ENCODE assay signal across 8 cellular contexts in genomic region chr2:79887747-79888374, GRCh38.
A peak's percentile ranks its signal among the peaks of the same experiment; 100 is the strongest.
DNase-seq lines count a peak whose midpoint lies in the region; ATAC-seq and TF ChIP-seq lines count a peak whose summit lies in the region.

No MANE protein-coding gene starts in this region.

- peak; percentile 66 for ATAC-seq in GM19463 (IDR thresholded peaks at IDR 0.05; ENCODE audit: unreplicated experiment)
- ATAC-seq in activated CD4-positive, CD25-positive, alpha-beta regulatory T cell treated with anti-CD3 and anti-CD28 coated beads, Interleukin-2, amount 50 U/mL, for 24 hours: no peak

- no peak overlapping the region for H3K27ac ChIP-seq in RWPE1

- no peak overlapping the region for H3K4me3 Mint-ChIP-seq in osteocyte (ENCODE audit: unreplicated experiment)

- CTCF ChIA-PET in RWPE1 (lab: Yijun Ruan, JAX): interaction anchor here (0.5 to 0.6 kb wide), 2 partner anchors 479 to 682 kb away, joined by 3 to 4 read pairs; no protein-coding TSS in a partner anchor

- no peaks in the 10 kb centered on the region for H3K4me1 Mint-ChIP-seq in osteocyte (ENCODE audit: unreplicated experiment)

- H3K9me3 Mint-ChIP-seq in osteocyte (ENCODE audit: unreplicated experiment): no peaks in the 10 kb centered on the region

- no peak overlapping the region for H3K27ac Mint-ChIP-seq in osteocyte (ENCODE audit: unreplicated experiment)

- POLR2A ChIA-PET in RWPE1 (lab: Yijun Ruan, JAX; ENCODE audit: low non-redundant PET): no interaction called here

- no peaks in the 10 kb centered on the region for H3K36me3 Mint-ChIP-seq in osteocyte (ENCODE audit: unreplicated experiment)

- TF ChIP-seq POLR2A in erythroblast (IDR thresholded peaks at IDR 0.05; ENCODE audit: low read length): no peak

- DNase-seq in SIG-M5 treated with dmso at 0.1 percent for 504 hours (lab: John Stamatoyannopoulos, UW; ENCODE audit: unreplicated experiment) (peak; percentile 58), SIG-M5 (lab: John Stamatoyannopoulos, UW) (no peak), KG1 (lab: John Stamatoyannopoulos, UW) (peak; percentile 29), RWPE1 (ENCODE audit: low spot score) (peak; percentile 47), erythroblast (lab: John Stamatoyannopoulos, UW) (peak; percentile 54 to 73), osteocyte (ENCODE audit: extremely low spot score, unreplicated experiment) (no peak)

- H3K27me3 Mint-ChIP-seq in osteocyte (ENCODE audit: unreplicated experiment): peaks cover 17% of the 10 kb centered on the region

- TF ChIP-seq CTCF in RWPE1 (conservative IDR thresholded peaks at IDR 0.05; ENCODE audit: low read depth) (peak; percentile 63), osteocyte (IDR thresholded peaks at IDR 0.05) (peak; percentile 80)

Comparison
In these comparisons a context has a peak if more than half of its experiments do, and no peak if none do; other contexts are left out.
1. DNase-seq: peak in SIG-M5 treated with dmso at 0.1 percent for 504 hours (single experiment), KG1 (single experiment), RWPE1 (single experiment) and erythroblast (2 of 2); none in SIG-M5 (single experiment) and osteocyte (single experiment).